Comparison of ENCODE assay signal across 9 cellular contexts in genomic region chr1:20100632-20101355, GRCh38. TPM values are rescaled to one million over a fixed set of nuclear protein-coding genes. Genes with fewer than 3 reads are reported as not detected.
DNase-seq lines count a peak whose midpoint lies in the region; ATAC-seq lines count a peak whose summit lies in the region.
"Had no signal": no experiment of that assay in that cellular context is flagged by ENCODE, and none has a peak within 500 bp of the region (broad histone marks: within the 10 kb centered on the region; RNA-seq: fewer than 3 reads in every experiment).

No MANE protein-coding gene starts in this region.

- no peak overlapping the region for H3K27ac Mint-ChIP-seq in activated CD8-positive, alpha-beta T cell treated with anti-CD3 and anti-CD28 coated beads, Interleukin-2, amount 10 ng/mL, durations not matched to agents 7 days and 5 days

- no peaks in the 10 kb centered on the region for H3K4me1 Mint-ChIP-seq in activated CD8-positive, alpha-beta T cell treated with anti-CD3 and anti-CD28 coated beads, Interleukin-2, amount 10 ng/mL, durations not matched to agents 7 days and 5 days (ENCODE audit: low read depth)
- H3K4me1 Mint-ChIP-seq: central memory CD8-positive, alpha-beta T cell had no signal

- ATAC-seq in Right ventricle myocardium inferior (peak; percentile 80), GM21737 (IDR thresholded peaks at IDR 0.05; ENCODE audit: unreplicated experiment) (no peak)
- peak; percentile 30 for ATAC-seq in activated CD8-positive, alpha-beta T cell treated with anti-CD3 and anti-CD28 coated beads, Interleukin-2, amount 10 ng/mL, durations not matched to agents 7 days and 5 days

- no peaks in the 10 kb centered on the region for H3K9me3 Mint-ChIP-seq in activated CD8-positive, alpha-beta T cell treated with anti-CD3 and anti-CD28 coated beads, Interleukin-2, amount 10 ng/mL, durations not matched to agents 7 days and 5 days (ENCODE audit: insufficient read depth)
- H3K9me3 Mint-ChIP-seq: central memory CD8-positive, alpha-beta T cell had no signal

- DNase-seq in Right ventricle myocardium inferior (ENCODE audit: missing footprints) (no peak), cardiac septum (ENCODE audit: low spot score) (no peak), NCI-H1694 treated with DMSO at 0.1 percent for 48 hours (lab: John Stamatoyannopoulos, UW) (peak; percentile 58), fibroblast of the conjunctiva (ENCODE audit: low read depth) (peak; percentile 8), non-pigmented ciliary epithelial cell (ENCODE audit: low read depth) (peak; percentile 14), GF-D8 (lab: John Stamatoyannopoulos, UW) (no peak)
- DNase-seq in activated CD8-positive, alpha-beta T cell treated with anti-CD3 and anti-CD28 coated beads, Interleukin-2, amount 10 ng/mL, durations not matched to agents 7 days and 5 days, result peak; percentile 44

- no peak overlapping the region for H3K4me3 Mint-ChIP-seq in activated CD8-positive, alpha-beta T cell treated with anti-CD3 and anti-CD28 coated beads, Interleukin-2, amount 10 ng/mL, durations not matched to agents 7 days and 5 days
- H3K4me3 Mint-ChIP-seq: central memory CD8-positive, alpha-beta T cell had no signal

- intact Hi-C loops in Right ventricle myocardium inferior (cut with DNase I) (loop anchor here (1.0 to 5.0 kb wide), 3 partner anchors 52 to 182 kb away; no protein-coding TSS in a partner anchor), cardiac septum (cut with DNase I) (loop anchor here (2.0 kb wide), 2 partner anchors 52 to 94 kb away; no protein-coding TSS in a partner anchor)

- H3K27me3 Mint-ChIP-seq in activated CD8-positive, alpha-beta T cell treated with anti-CD3 and anti-CD28 coated beads, Interleukin-2, amount 10 ng/mL, durations not matched to agents 7 days and 5 days (ENCODE audit: low read depth), result peaks cover 17% of the 10 kb centered on the region
- H3K27me3 Mint-ChIP-seq: central memory CD8-positive, alpha-beta T cell had no signal

- CTCF ChIA-PET in activated CD8-positive, alpha-beta T cell treated with anti-CD3 and anti-CD28 coated beads, Interleukin-2, amount 10 ng/mL, durations not matched to agents 7 days and 5 days (lab: Charles Lee), result interaction anchor here (2.2 kb wide), 1 partner anchor 50 kb away, joined by 8 read pairs; no protein-coding TSS in a partner anchor

- no peaks in the 10 kb centered on the region for H3K36me3 Mint-ChIP-seq in activated CD8-positive, alpha-beta T cell treated with anti-CD3 and anti-CD28 coated beads, Interleukin-2, amount 10 ng/mL, durations not matched to agents 7 days and 5 days (ENCODE audit: low read depth)

- POLR2A ChIA-PET in activated CD8-positive, alpha-beta T cell treated with anti-CD3 and anti-CD28 coated beads, Interleukin-2, amount 10 ng/mL, durations not matched to agents 7 days and 5 days (lab: Charles Lee), result no interaction called here

RNA-seq across cellular contexts. Expression of gene PLA2G2D, which starts 18.5 kb away (rescaled TPM):
- not detected for total RNA-seq in Right ventricle myocardium inferior
- total RNA-seq in cardiac septum, result not detected
- not detected for total RNA-seq in activated CD8-positive, alpha-beta T cell treated with anti-CD3 and anti-CD28 coated beads, Interleukin-2, amount 10 ng/mL, durations not matched to agents 7 days and 5 days

RNA-seq across cellular contexts. Expression of gene PLA2G5, which starts 30.8 kb away (rescaled TPM):
- total RNA-seq in Right ventricle myocardium inferior (65.6 TPM), cardiac septum (36.4 TPM)
- total RNA-seq in activated CD8-positive, alpha-beta T cell treated with anti-CD3 and anti-CD28 coated beads, Interleukin-2, amount 10 ng/mL, durations not matched to agents 7 days and 5 days, result not detected

RNA-seq across cellular contexts. Expression of gene PLA2G2F, which starts 38.3 kb away (rescaled TPM):
- total RNA-seq in Right ventricle myocardium inferior (not detected), cardiac septum (not detected)
- not detected for total RNA-seq in activated CD8-positive, alpha-beta T cell treated with anti-CD3 and anti-CD28 coated beads, Interleukin-2, amount 10 ng/mL, durations not matched to agents 7 days and 5 days

Comparison
In these comparisons a context has a peak if more than half of its experiments do, and no peak if none do; other contexts are left out.
1. DNase-seq: peak in NCI-H1694 treated with DMSO at 0.1 percent for 48 hours (single experiment), activated CD8-positive, alpha-beta T cell treated with anti-CD3 and anti-CD28 coated beads, Interleukin-2, amount 10 ng/mL, durations not matched to agents 7 days and 5 days (single experiment), fibroblast of the conjunctiva (single experiment) and non-pigmented ciliary epithelial cell (single experiment); none in Right ventricle myocardium inferior (single experiment), cardiac septum (single experiment) and GF-D8 (single experiment).
2. RNA of gene PLA2G5, which starts 30.8 kb away (total RNA-seq): 65.6 TPM in Right ventricle myocardium inferior (single experiment) and 36.4 TPM in cardiac septum (single experiment); not detected in activated CD8-positive, alpha-beta T cell treated with anti-CD3 and anti-CD28 coated beads, Interleukin-2, amount 10 ng/mL, durations not matched to agents 7 days and 5 days; every median in the first group is over 10 times any median in the second.